Comparison of ENCODE assay signal across 24 cellular contexts in the genomic region with DNA sequence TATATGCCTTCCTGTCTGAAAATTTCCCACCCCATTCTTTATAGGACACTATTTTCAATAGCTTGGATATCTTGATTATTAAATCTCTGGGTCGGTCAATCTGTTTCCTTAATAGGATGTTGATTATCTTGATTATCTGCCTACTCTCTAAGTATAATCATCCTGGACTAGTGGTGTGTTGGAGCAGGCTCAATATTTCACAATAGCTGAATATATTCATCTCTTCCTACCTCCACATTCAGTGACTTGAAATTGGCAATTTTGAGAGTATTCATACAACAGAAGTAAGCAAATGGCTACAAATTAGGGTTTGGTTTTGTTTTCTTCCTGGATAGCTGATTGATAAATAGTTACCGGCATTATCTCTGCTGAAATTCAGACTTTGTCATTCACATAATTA.
DNase-seq lines count a peak whose midpoint lies in the region; ATAC-seq, FAIRE-seq and TF ChIP-seq lines count a peak whose summit lies in the region.
"Had no signal": no experiment of that assay in that cellular context is flagged by ENCODE, and none has a peak within 500 bp of the region (broad histone marks: within the 10 kb centered on the region; RNA-seq: fewer than 3 reads in every experiment).

No MANE protein-coding gene starts in this region.

- no peak overlapping the region for H3K27ac ChIP-seq in Karpas-422 (ENCODE audit: low read length)
- peak overlapping the region; percentile 53 for H3K27ac ChIP-seq in neural progenitor cell
- H3K27ac ChIP-seq: BLaER1 treated with 17β-estradiol and CSF1 and Interleukin-3, amounts not matched to agents 10 nM and 100 nM had no signal

- intact Hi-C loops in sciatic nerve (cut with DNase I): no loop called here

- no peak overlapping the region for H3K4me3 Mint-ChIP-seq in neural progenitor cell
- H3K4me3 Mint-ChIP-seq: B cell; CD8-positive, alpha-beta T cell; HFFc6 had no signal

- no peak overlapping the region for H3K9ac ChIP-seq in Karpas-422 (ENCODE audit: low read length)
- H3K9ac ChIP-seq in neural progenitor cell: no peak overlapping the region
- H3K9ac ChIP-seq: BLaER1 treated with 17β-estradiol and CSF1 and Interleukin-3, amounts not matched to agents 10 nM and 100 nM had no signal

- no peaks in the 10 kb centered on the region for H3K27me3 Mint-ChIP-seq in neural progenitor cell (ENCODE audit: insufficient read depth, low read depth)
- H3K27me3 Mint-ChIP-seq: B cell had no signal

- peaks cover 19% of the 10 kb centered on the region for H3K36me3 Mint-ChIP-seq in neural progenitor cell

- H3K79me2 ChIP-seq in Karpas-422 (ENCODE audit: low read length): no peaks in the 10 kb centered on the region
- no peaks in the 10 kb centered on the region for H3K79me2 ChIP-seq in neural progenitor cell (ENCODE audit: low read depth)

- no peak overlapping the region for H3K27ac Mint-ChIP-seq in neural progenitor cell
- H3K27ac Mint-ChIP-seq: B cell; CD8-positive, alpha-beta T cell had no signal

- H3K9me3 ChIP-seq in Karpas-422 (ENCODE audit: low read length) (no peaks in the 10 kb centered on the region), neural progenitor cell (ENCODE audit: low read depth) (no peaks in the 10 kb centered on the region)
- H3K9me3 ChIP-seq: BLaER1 treated with 17β-estradiol and CSF1 and Interleukin-3, amounts not matched to agents 10 nM and 100 nM had no signal

- no peak overlapping the region for H3K4me3 ChIP-seq in Karpas-422 (ENCODE audit: low read length)
- no peak overlapping the region for H3K4me3 ChIP-seq in epithelial cell of esophagus (ENCODE audit: low read length)
- H3K4me3 ChIP-seq in neural progenitor cell: no peak overlapping the region
- H3K4me3 ChIP-seq: BLaER1 treated with 17β-estradiol and CSF1 and Interleukin-3, amounts not matched to agents 10 nM and 100 nM had no signal

- H4K20me1 ChIP-seq in Karpas-422 (ENCODE audit: insufficient read depth, low read depth, low read length) (no peaks in the 10 kb centered on the region), neural progenitor cell (ENCODE audit: low read depth) (no peaks in the 10 kb centered on the region)
- H4K20me1 ChIP-seq: BLaER1 treated with 17β-estradiol and CSF1 and Interleukin-3, amounts not matched to agents 10 nM and 100 nM had no signal

- H3K9me3 Mint-ChIP-seq in neural progenitor cell: no peaks in the 10 kb centered on the region
- H3K9me3 Mint-ChIP-seq: HFFc6 had no signal

- H3K9me2 ChIP-seq in Karpas-422 (replicated peaks; ENCODE audit: insufficient read depth, low read length): no peaks in the 10 kb centered on the region

- H3K27me3 ChIP-seq in Karpas-422 (ENCODE audit: low read length) (no peaks in the 10 kb centered on the region), neural progenitor cell (no peaks in the 10 kb centered on the region)
- H3K27me3 ChIP-seq: BLaER1 treated with 17β-estradiol and CSF1 and Interleukin-3, amounts not matched to agents 10 nM and 100 nM had no signal

- TF ChIP-seq CTCF in D721Med (IDR thresholded peaks at IDR 0.05; ENCODE audit: insufficient read depth, missing control alignments): no peak
- no peak for TF ChIP-seq CTCF in epithelial cell of esophagus (IDR thresholded peaks at IDR 0.05; ENCODE audit: insufficient read depth, low read depth, low read length, missing control alignments)
- no peak for TF ChIP-seq CTCF in neural progenitor cell (IDR thresholded peaks at IDR 0.05)

- H3F3A ChIP-seq in neural progenitor cell (ENCODE audit: low read depth): no peaks in the 10 kb centered on the region

- DNase-seq in D721Med (ENCODE audit: insufficient read length, low spot score) (no peak), Karpas-422 (peak; percentile 5), epithelial cell of esophagus (ENCODE audit: low read depth) (peak; percentile 4), neural progenitor cell (ENCODE audit: low spot score) (no peak), sciatic nerve (ENCODE audit: low spot score) (no peak), NCI-H2029 treated with DMSO at 0.1 percent for 48 hours (lab: John Stamatoyannopoulos, UW) (no peak), MV-4-11 (lab: John Stamatoyannopoulos, UW) (no peak)
- DNase-seq: 8988T; Calu3; CD8-positive, alpha-beta T cell; DMS 273 treated with DMSO at 0.1 percent for 48 hours; DMS53; DND-41; EL; GOT3; H7; HFFc6 had no signal

- peak; percentile 75 for FAIRE-seq in D721Med (lab: Jason Lieb, UNC)
- FAIRE-seq: GM12892, GM18507, HTR-8/SVneo had no signal

- H3K4me2 ChIP-seq in Karpas-422 (ENCODE audit: low read depth, low read length, poor library complexity, severe bottlenecking): no peak overlapping the region
- H3K4me2 ChIP-seq in neural progenitor cell: no peak overlapping the region
- H3K4me2 ChIP-seq: BLaER1 treated with 17β-estradiol and CSF1 and Interleukin-3, amounts not matched to agents 10 nM and 100 nM had no signal

- H2AFZ ChIP-seq in Karpas-422 (ENCODE audit: low read length) (no peak overlapping the region), neural progenitor cell (replicated peaks) (no peak overlapping the region)

- peaks cover 4% of the 10 kb centered on the region for H3K4me1 Mint-ChIP-seq in neural progenitor cell
- H3K4me1 Mint-ChIP-seq: B cell had no signal

- H3K36me3 ChIP-seq in Karpas-422 (ENCODE audit: insufficient read depth, low read length) (no peaks in the 10 kb centered on the region), neural progenitor cell (peaks cover 13% of the 10 kb centered on the region)

- no peak for ATAC-seq in sciatic nerve
- ATAC-seq in HG02981 (IDR thresholded peaks at IDR 0.05; ENCODE audit: unreplicated experiment): no peak
- ATAC-seq: CD8-positive, alpha-beta T cell; HCT116 had no signal

- no peaks in the 10 kb centered on the region for H3K4me1 ChIP-seq in Karpas-422 (ENCODE audit: low read length)
- no peaks in the 10 kb centered on the region for H3K4me1 ChIP-seq in neural progenitor cell
- H3K4me1 ChIP-seq: BLaER1 treated with 17β-estradiol and CSF1 and Interleukin-3, amounts not matched to agents 10 nM and 100 nM had no signal

Comparison
In these comparisons a context has a peak if more than half of its experiments do, and no peak if none do; other contexts are left out.
1. DNase-seq: peak in Karpas-422 (single experiment) and epithelial cell of esophagus (single experiment); none in D721Med (single experiment), neural progenitor cell (single experiment), sciatic nerve (single experiment), NCI-H2029 treated with DMSO at 0.1 percent for 48 hours (single experiment) and MV-4-11 (single experiment).